In the genomic region with DNA sequence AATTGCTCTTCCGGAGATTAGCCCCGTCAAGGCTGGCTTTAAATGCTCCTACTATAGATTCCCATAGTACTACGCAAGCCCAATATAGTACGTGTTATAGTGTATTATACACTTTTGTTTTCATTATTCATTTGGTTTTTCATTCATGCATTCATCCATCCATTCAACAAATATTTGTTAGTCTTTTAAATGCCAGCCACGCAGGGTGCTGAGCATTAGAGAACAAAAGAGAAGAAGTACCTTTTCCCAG, we compare ENCODE assay signal across 1 cellular context.
A peak's percentile ranks its signal among the peaks of the same experiment; 100 is the strongest.
TF ChIP-seq lines count a peak whose summit lies in the region.

No MANE protein-coding gene starts in this region.

TF ChIP-seq in K562, 482 proteins besides CTCF, POLR2A, EP300 and RAD21 (continued from another document):
- 0 out of 2 replicates have a peak, but pooled peaks have one; percentile 13 for TF ChIP-seq E4F1 (CRISPR knock-in tag; IDR thresholded peaks at IDR 0.05; ENCODE audit: borderline replicate concordance)
- 0 out of 2 replicates have a peak, but pooled peaks have one; percentile 15 for TF ChIP-seq ZSCAN29 (IDR thresholded peaks at IDR 0.05)
- no peak for TF ChIP-seq TFAM (CRISPR knock-in tag; conservative IDR thresholded peaks at IDR 0.05)
- TF ChIP-seq POLR3G (IDR thresholded peaks at IDR 0.05; ENCODE audit: extremely low read depth, insufficient read length, insufficient replicate concordance) = no peak
- peak; percentile 39; the same call in 1 of the 2 replicates for TF ChIP-seq FOXJ2 (tag; IDR thresholded peaks at IDR 0.05)
- TF ChIP-seq ZNF644 (tag; IDR thresholded peaks at IDR 0.05; ENCODE audit: low read depth) = no peak
- no peak for TF ChIP-seq HNRNPK (IDR thresholded peaks at IDR 0.05; ENCODE audit: low read depth, low read length, poor library complexity, severe bottlenecking)
- TF ChIP-seq ZNF655 (CRISPR knock-in tag; IDR thresholded peaks at IDR 0.05) = no peak
- TF ChIP-seq PYGO2 (tag; IDR thresholded peaks at IDR 0.05) = no peak
- no peak for TF ChIP-seq KAT2B (IDR thresholded peaks at IDR 0.05; ENCODE audit: low read depth, low read length)
- no peak for TF ChIP-seq SMAD1 (IDR thresholded peaks at IDR 0.05; ENCODE audit: low read depth, low read length, partially characterized antibody)
- peak; percentile 53; the same call in 1 of the 2 replicates for TF ChIP-seq NFATC3 (IDR thresholded peaks at IDR 0.05)
- TF ChIP-seq BRD9 (IDR thresholded peaks at IDR 0.05; ENCODE audit: low read depth, partially characterized antibody) = peak; percentile 36
- no peak for TF ChIP-seq ZC3H8 (IDR thresholded peaks at IDR 0.05)
- no peak for TF ChIP-seq OTX1 (CRISPR knock-in tag; IDR thresholded peaks at IDR 0.05)
- TF ChIP-seq ZKSCAN8 (CRISPR knock-in tag; IDR thresholded peaks at IDR 0.05) = 0 out of 2 replicates have a peak, but pooled peaks have one; percentile 30
